Comparison of ENCODE assay signal across 1 cellular context in the genomic region with DNA sequence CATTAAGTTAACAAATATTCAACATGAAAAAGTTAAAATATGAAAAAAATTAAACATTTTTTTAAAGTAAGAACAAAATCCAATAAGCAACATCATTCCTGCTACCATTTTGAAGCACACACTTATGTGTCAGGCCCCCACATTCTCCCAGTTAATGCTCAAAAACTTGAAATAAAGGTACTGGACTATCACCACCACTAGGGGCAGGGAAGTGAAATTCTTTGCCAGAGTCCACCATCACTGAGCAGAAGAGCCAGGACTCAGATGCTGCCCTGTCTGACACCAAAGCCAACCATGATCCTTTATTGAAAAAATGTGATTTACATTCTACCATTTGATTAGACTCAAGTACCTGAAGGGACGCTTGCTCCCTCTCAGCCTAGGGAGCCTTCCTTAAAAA.
TF ChIP-seq lines count a peak whose summit lies in the region.

No MANE protein-coding gene starts in this region.

TF ChIP-seq in endothelial cell of umbilical vein, 7 proteins besides CTCF, POLR2A, EP300 and RAD21 (continued from another document):
- no peak for TF ChIP-seq POLR2AphosphoS5 (IDR thresholded peaks at IDR 0.05; ENCODE audit: insufficient read depth, low read depth, low read length)
TF ChIP-seq in endothelial cell of umbilical vein: peak in this region for 0.
